In genomic region chr1:40556121-40556520, GRCh38 we compare ENCODE assay signal across 11 cellular contexts.
"Had no signal": no experiment of that assay in that cellular context is flagged by ENCODE, and none has a peak within 500 bp of the region (broad histone marks: within the 10 kb centered on the region; RNA-seq: fewer than 3 reads in every experiment).

No MANE protein-coding gene starts in this region.

- H3K4me2 ChIP-seq: GM23338 had no signal

- H3K4me3 ChIP-seq: GM23248, GM23338, HAP-1 had no signal

- H3K9ac ChIP-seq: GM23248 had no signal

- H3K27ac ChIP-seq: GM23248 had no signal

- H3K4me3 Mint-ChIP-seq: GM23338, H9, HFFc6 had no signal

- DNase-seq: GM23248, GOT3, H7, H9, HCEC 1CT, HFFc6 had no signal

- H3K36me3 ChIP-seq: HAP-1 had no signal

- H3K4me1 ChIP-seq: HAP-1 had no signal

- ATAC-seq: GM23338, HCT116 had no signal

- FAIRE-seq: H1, H54 had no signal

- H3K9me3 ChIP-seq: HAP-1 had no signal

- H3K27ac Mint-ChIP-seq: GM23338, H9, HFFc6 had no signal

- H2AFZ ChIP-seq: GM23248, GM23338 had no signal

- H3K4me1 Mint-ChIP-seq: GM23338, H9 had no signal
